1 cellular context compared by ENCODE assay signal in the genomic region with DNA sequence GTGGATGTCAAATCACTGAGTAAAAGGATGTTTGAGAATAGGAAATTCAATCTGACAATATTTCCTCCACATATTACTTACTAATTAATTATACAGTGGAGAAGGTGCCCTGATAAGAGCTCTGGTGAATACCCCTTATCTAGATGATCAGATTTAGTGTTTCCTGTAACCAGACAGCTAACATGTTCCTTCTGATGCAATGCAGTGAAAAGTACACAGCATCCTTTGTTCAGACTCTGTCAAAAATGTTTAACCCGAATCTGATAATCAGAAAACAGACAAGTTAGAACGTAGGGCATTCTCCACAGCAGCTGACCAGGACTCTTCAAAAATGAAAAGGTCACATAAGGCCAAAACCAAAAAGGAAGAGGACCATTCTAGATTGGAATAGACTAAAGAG.
TF ChIP-seq lines count a peak whose summit lies in the region.

No MANE protein-coding gene starts in this region.

TF ChIP-seq in HCT116, 20 proteins besides CTCF, POLR2A, EP300 and RAD21 (continued from another document):
- TF ChIP-seq REST (IDR thresholded peaks at IDR 0.05; ENCODE audit: low read depth) = no peak
- peak; percentile 20; the same call in 1 of the 2 replicates for TF ChIP-seq SP1 (IDR thresholded peaks at IDR 0.05; ENCODE audit: low read depth)
- TF ChIP-seq ZFX (IDR thresholded peaks at IDR 0.05) = no peak
- peak; percentile 16; the same call in 1 of the 2 replicates for TF ChIP-seq FOSL1 (IDR thresholded peaks at IDR 0.05; ENCODE audit: low read depth)
